19 cellular contexts compared by ENCODE assay signal in genomic region chr2:192969055-192969454, GRCh38.
"Had no signal": no experiment of that assay in that cellular context is flagged by ENCODE, and none has a peak within 500 bp of the region (broad histone marks: within the 10 kb centered on the region; RNA-seq: fewer than 3 reads in every experiment).

No MANE protein-coding gene starts in this region.

- H3K4me1 ChIP-seq: esophagus muscularis mucosa, sigmoid colon, upper lobe of right lung had no signal

- H3K36me3 Mint-ChIP-seq: activated naive CD4-positive, alpha-beta T cell treated with anti-CD3 and anti-CD28 coated beads, Interleukin-2, amount 50 U/mL, for 72 hours; immature natural killer cell; natural killer cell treated with Interleukin-12 subunit alpha and Interleukin-12 subunit beta and Interleukin-15 and Interleukin-18, amount 100 ng/mL, for 72 hours had no signal

- H3K27me3 ChIP-seq: esophagus muscularis mucosa, sigmoid colon, upper lobe of right lung had no signal

- H3K27me3 Mint-ChIP-seq: natural killer cell treated with Interleukin-12 subunit alpha and Interleukin-12 subunit beta and Interleukin-15 and Interleukin-18, amount 100 ng/mL, for 72 hours had no signal

- H3K36me3 ChIP-seq: esophagus muscularis mucosa, sigmoid colon, upper lobe of right lung had no signal

- H3K27ac Mint-ChIP-seq: activated naive CD4-positive, alpha-beta T cell treated with anti-CD3 and anti-CD28 coated beads, Interleukin-2, amount 50 U/mL, for 72 hours; immature natural killer cell; natural killer cell treated with Interleukin-12 subunit alpha and Interleukin-12 subunit beta and Interleukin-15 and Interleukin-18, amount 100 ng/mL, for 72 hours; T-helper 1 cell treated with Interleukin-12 subunit alpha and Interleukin-12 subunit beta and Interleukin-4 antibody, amounts not matched to agents 30 μg/mL and 1 μg/mL, for 36 hours had no signal

- H3K27ac ChIP-seq: esophagus muscularis mucosa, sigmoid colon, upper lobe of right lung, VCaP had no signal

- H3K9me3 Mint-ChIP-seq: T-helper 1 cell treated with Interleukin-12 subunit alpha and Interleukin-12 subunit beta and Interleukin-4 antibody, amounts not matched to agents 30 μg/mL and 1 μg/mL, for 36 hours had no signal

- DNase-seq: activated CD4-positive, CD25-positive, alpha-beta regulatory T cell treated with anti-CD3 and anti-CD28 coated beads, Interleukin-2, amount 50 U/mL, for 72 hours; activated CD8-positive, alpha-beta memory T cell treated with anti-CD3 and anti-CD28 coated beads for 24 hours; activated CD8-positive, alpha-beta memory T cell treated with anti-CD3 and anti-CD28 coated beads, Interleukin-2, amount 50 U/mL, for 48 hours; activated gamma-delta T cell; activated T-cell treated with anti-CD3 and anti-CD28 coated beads, Interleukin-2, amount 50 U/mL, for 48 hours; cerebellar nuclear complex; cortex of kidney; immature natural killer cell; sigmoid colon; stimulated activated CD4-positive, alpha-beta T cell treated with anti-CD3 and anti-CD28 coated beads, Interleukin-12 subunit alpha, Interleukin-12 subunit beta, amount 100 ng/mL, for 4 hours; stimulated activated CD4-positive, alpha-beta T cell treated with anti-CD3 and anti-CD28 coated beads, Interleukin-1b, Interleukin-23, amount 100 ng/mL, for 48 hours; stimulated activated CD8-positive, alpha-beta memory T cell treated with anti-CD3 and anti-CD28 coated beads, Interleukin-4, amount 100 ng/mL, for 48 hours; stimulated activated naive CD4-positive, alpha-beta T cell; upper lobe of right lung had no signal

- H3K9me3 ChIP-seq: esophagus muscularis mucosa, sigmoid colon, upper lobe of right lung had no signal

- H3K4me1 Mint-ChIP-seq: immature natural killer cell had no signal

- H3K4me3 ChIP-seq: esophagus muscularis mucosa, sigmoid colon, upper lobe of right lung had no signal

- H3K4me3 Mint-ChIP-seq: immature natural killer cell; natural killer cell treated with Interleukin-12 subunit alpha and Interleukin-12 subunit beta and Interleukin-15 and Interleukin-18, amount 100 ng/mL, for 72 hours; T-helper 1 cell treated with Interleukin-12 subunit alpha and Interleukin-12 subunit beta and Interleukin-4 antibody, amounts not matched to agents 30 μg/mL and 1 μg/mL, for 36 hours had no signal
